In the genomic region with DNA sequence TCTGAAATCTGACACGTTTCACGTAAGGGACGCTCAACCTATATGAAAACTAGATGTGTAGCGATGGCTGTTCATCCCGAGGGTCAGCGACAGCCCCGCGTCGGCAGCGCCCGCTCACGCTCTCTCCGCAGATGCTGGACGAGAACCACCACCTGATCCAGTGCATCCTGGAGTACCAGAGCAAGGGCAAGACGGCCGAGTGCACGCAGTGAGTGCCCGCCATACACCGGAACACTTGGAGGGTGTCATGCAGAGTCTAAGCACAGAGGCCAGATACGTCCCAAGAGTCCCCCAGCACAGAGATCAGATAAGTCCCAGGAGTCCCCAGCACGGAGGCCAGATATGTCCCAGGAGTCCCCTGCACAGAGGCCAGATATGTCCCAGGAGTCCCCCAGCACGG, we compare ENCODE assay signal across 19 cellular contexts. TPM values are rescaled to one million over a fixed set of nuclear protein-coding genes. Genes with fewer than 3 reads are reported as not detected.
DNase-seq lines count a peak whose midpoint lies in the region; ATAC-seq, FAIRE-seq and TF ChIP-seq lines count a peak whose summit lies in the region.
"Had no signal": no experiment of that assay in that cellular context is flagged by ENCODE, and none has a peak within 500 bp of the region (broad histone marks: within the 10 kb centered on the region; RNA-seq: fewer than 3 reads in every experiment).

No MANE protein-coding gene starts in this region.

- no peak for ATAC-seq in RWPE2 (ENCODE audit: low read depth)
- no peak for ATAC-seq in pancreas
- ATAC-seq: K562 had no signal

- WGBS in pancreas, 2 donors, result 92 to 96% methylated on average over 22 of the region's 22 CpGs

- H3K9me3 ChIP-seq in RWPE2 (ENCODE audit: severe bottlenecking) (no peaks in the 10 kb centered on the region), pancreas (no peaks in the 10 kb centered on the region)
- H3K9me3 ChIP-seq: BE2C, HAP-1 had no signal

- intact Hi-C loops in pancreas (cut with DNase I), result no loop called here

- H3K27ac Mint-ChIP-seq in endothelial cell (ENCODE audit: unreplicated experiment), result no peak overlapping the region
- H3K27ac Mint-ChIP-seq: CD4-positive, alpha-beta memory T cell had no signal

- peak overlapping the region; percentile 62 for H3K4me3 Mint-ChIP-seq in endothelial cell (ENCODE audit: unreplicated experiment)
- H3K4me3 Mint-ChIP-seq: CD14-positive monocyte; CD4-positive, alpha-beta memory T cell had no signal

- H3K36me3 ChIP-seq in RWPE2 (ENCODE audit: low read depth) (peaks cover 41% of the 10 kb centered on the region), pancreas (peaks cover 0 to 15% (median 5%) of the 10 kb centered on the region in 3 donors)

- TF ChIP-seq CTCF in RWPE2 (IDR thresholded peaks at IDR 0.05; ENCODE audit: poor library complexity, severe bottlenecking), result no peak
- no peak for TF ChIP-seq CTCF in endothelial cell (IDR thresholded peaks at IDR 0.05; ENCODE audit: unreplicated experiment)
- no peak for TF ChIP-seq CTCF in pancreas (IDR thresholded peaks at IDR 0.05)

- H3K4me1 ChIP-seq in RWPE2 (ENCODE audit: insufficient read depth, poor library complexity, severe bottlenecking) (peaks cover 44% of the 10 kb centered on the region), pancreas (no peaks in the 10 kb centered on the region)
- H3K4me1 ChIP-seq: HAP-1 had no signal

- peaks cover 10% of the 10 kb centered on the region for H3K27me3 Mint-ChIP-seq in endothelial cell (ENCODE audit: unreplicated experiment)
- H3K27me3 Mint-ChIP-seq: CD4-positive, alpha-beta memory T cell had no signal

- no peaks in the 10 kb centered on the region for H3K9me3 Mint-ChIP-seq in endothelial cell (ENCODE audit: unreplicated experiment)

- no peaks in the 10 kb centered on the region for H3K27me3 ChIP-seq in RWPE2 (ENCODE audit: insufficient read depth, poor library complexity, severe bottlenecking)
- H3K27me3 ChIP-seq in pancreas, result no peaks in the 10 kb centered on the region
- H3K27me3 ChIP-seq: BE2C had no signal

- H3K27ac ChIP-seq in RWPE2 (ENCODE audit: poor library complexity, severe bottlenecking), result peak overlapping the region; percentile 77
- no peak overlapping the region for H3K27ac ChIP-seq in pancreas

- FAIRE-seq in HTR-8/SVneo (lab: Jason Lieb, UNC), result peak; percentile 86
- FAIRE-seq in pancreas (lab: Jason Lieb, UNC), result no peak
- FAIRE-seq: A204.1, GM12892, GM18507, K562 had no signal

- no peak for DNase-seq in HTR-8/SVneo (ENCODE audit: insufficient read length, low spot score)
- DNase-seq in RWPE2 (ENCODE audit: low spot score), result peak; percentile 85
- no peak for DNase-seq in endothelial cell (ENCODE audit: low spot score)
- no peak for DNase-seq in SKM-1 treated with dmso at 0.1 percent for 144 hours (lab: John Stamatoyannopoulos, UW; ENCODE audit: unreplicated experiment)
- DNase-seq in ureter (ENCODE audit: low spot score), result no peak
- no peak for DNase-seq in pancreas
- DNase-seq: ACHN; BE2C; CD4-positive, alpha-beta memory T cell; DMS153; DMS79; GDM1; IMR-90 had no signal

- H3K4me1 Mint-ChIP-seq in endothelial cell (ENCODE audit: unreplicated experiment), result peaks cover 8% of the 10 kb centered on the region

- H3K4me3 ChIP-seq in RWPE2 (ENCODE audit: severe bottlenecking), result no peak overlapping the region
- H3K4me3 ChIP-seq in pancreas, result no peak overlapping the region
- H3K4me3 ChIP-seq: HAP-1, K562 had no signal

- peaks cover 18% of the 10 kb centered on the region for H3K36me3 Mint-ChIP-seq in endothelial cell (ENCODE audit: low read depth, unreplicated experiment)

RNA-seq across cellular contexts. Expression of gene SS18L1, which starts 15.0 kb away (rescaled TPM):
- total RNA-seq in endothelial cell (ENCODE audit: unreplicated experiment) (17.5 TPM), ureter (15.6 TPM), pancreas (1 to 10 TPM; 6.6 to 9.7 (median 7.4) TPM)
- 10 to 100 TPM; 13.0 to 19.3 TPM for polyA plus RNA-seq in pancreas

RNA-seq across cellular contexts. Expression of gene PSMA7, which starts 15.3 kb away (rescaled TPM):
- total RNA-seq in endothelial cell (ENCODE audit: unreplicated experiment) (302 TPM), ureter (181 TPM), pancreas (100 to 1,000 TPM in 1 of 6 donors, 10 to 100 TPM in 5; 55.6 to 105 (median 74.3) TPM)
- polyA plus RNA-seq in pancreas, result 100 to 1,000 TPM in 1 of 2 donors, 10 to 100 TPM in 1; 67.9 to 119 TPM

RNA-seq across cellular contexts. Expression of gene MTG2, which starts 24.3 kb away (rescaled TPM):
- total RNA-seq in endothelial cell (ENCODE audit: unreplicated experiment) (20.2 TPM), ureter (35.5 TPM), pancreas (10 to 100 TPM in 5 of 6 donors, 1 to 10 TPM in 1; 9.7 to 21.1 (median 13.1) TPM)
- 10 to 100 TPM; 36.2 to 55.3 TPM for polyA plus RNA-seq in pancreas

RNA-seq across cellular contexts. Expression of gene LSM14B, which starts 36.3 kb away (rescaled TPM):
- total RNA-seq in endothelial cell (ENCODE audit: unreplicated experiment) (35.3 TPM), ureter (39.0 TPM), pancreas (10 to 100 TPM; 14.9 to 19.7 (median 16.7) TPM)
- polyA plus RNA-seq in pancreas, result 10 to 100 TPM in 1 of 2 donors, 1 to 10 TPM in 1; 8.4 to 20.1 TPM
